In the genomic region with DNA sequence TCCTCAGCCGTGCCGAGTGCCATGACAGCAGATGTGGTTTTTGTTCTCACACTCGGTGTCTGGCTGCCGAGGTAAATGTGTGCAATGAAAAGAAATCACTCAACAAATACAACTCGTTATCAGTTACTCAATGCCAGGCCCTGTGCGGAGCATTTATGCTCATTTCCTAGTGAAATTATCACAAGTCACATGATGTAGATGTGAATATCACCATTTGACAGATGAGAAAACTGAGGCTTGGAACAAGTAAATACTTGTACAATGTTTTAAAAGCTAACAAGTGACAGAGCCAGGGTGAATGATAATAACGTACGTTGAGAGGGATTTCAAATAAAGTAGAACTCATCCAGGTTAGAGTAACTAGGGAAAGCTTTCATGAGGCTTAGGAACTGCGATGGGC, we compare ENCODE assay signal across 20 cellular contexts.
DNase-seq lines count a peak whose midpoint lies in the region; TF ChIP-seq lines count a peak whose summit lies in the region.
"Had no signal": no experiment of that assay in that cellular context is flagged by ENCODE, and none has a peak within 500 bp of the region (broad histone marks: within the 10 kb centered on the region; RNA-seq: fewer than 3 reads in every experiment).

No MANE protein-coding gene starts in this region.

- DNase-seq in Caco-2 (no peak), GM13977 (ENCODE audit: low spot score) (peak; percentile 3), nephron progenitor cell (no peak), mucosa of gallbladder (ENCODE audit: low spot score) (no peak), NCI-H526 (lab: John Stamatoyannopoulos, UW) (no peak), DMS 273 (lab: John Stamatoyannopoulos, UW; ENCODE audit: unreplicated experiment) (no peak)
- DNase-seq in activated T-helper 1 cell treated with anti-CD3 and anti-CD28 coated beads, Interleukin-12 subunit alpha, Interleukin-12 subunit beta, Interleukin-2, Interleukin-4 antibody, amounts not matched to agents 30 ng/mL and 10 ng/mL and 1 ng/mL, durations not matched to agents 14 hours and 24 hours and 36 hours (ENCODE audit: low spot score), result no peak
- DNase-seq: C1 segment of cervical spinal cord; CD8-positive, alpha-beta T cell; DMS79 treated with DMSO at 0.1 percent for 48 hours; GF-D8; Kasumi-1; NCI-H1092 treated with DMSO at 0.1 percent for 48 hours; NCI-H1436; NCI-H187; NCI-H2081 treated with DMSO at 0.1 percent for 48 hours; NCI-H2171 treated with DMSO at 0.1 percent for 48 hours; NCI-H345; NCI-H510A treated with DMSO at 0.1 percent for 48 hours; NCI-H748 treated with DMSO at 0.1 percent for 48 hours had no signal

- H3K4me1 ChIP-seq in Caco-2, result peaks cover 6% of the 10 kb centered on the region; the same call in 1 of the 2 replicates

- H3K4me3 ChIP-seq in Caco-2 (ENCODE audit: low read depth, low read length), result no peak overlapping the region

- no peaks in the 10 kb centered on the region for H3K27me3 ChIP-seq in Caco-2 (replicated peaks; ENCODE audit: control insufficient read depth, insufficient read depth, low read length)

- no peaks in the 10 kb centered on the region for H3K9me3 ChIP-seq in Caco-2

- no peak overlapping the region for H3K4me3 Mint-ChIP-seq in Caco-2 (ENCODE audit: unreplicated experiment)
- H3K4me3 Mint-ChIP-seq in activated T-helper 1 cell treated with anti-CD3 and anti-CD28 coated beads, Interleukin-12 subunit alpha, Interleukin-12 subunit beta, Interleukin-2, Interleukin-4 antibody, amounts not matched to agents 30 ng/mL and 10 ng/mL and 1 ng/mL, durations not matched to agents 14 hours and 24 hours and 36 hours, result no peak overlapping the region
- no peak overlapping the region for H3K4me3 Mint-ChIP-seq in nephron progenitor cell
- H3K4me3 Mint-ChIP-seq: CD8-positive, alpha-beta T cell had no signal

- H3K36me3 Mint-ChIP-seq in Caco-2 (ENCODE audit: insufficient read depth, unreplicated experiment) (peaks cover 11% of the 10 kb centered on the region), nephron progenitor cell (ENCODE audit: low read depth) (peaks cover 39% of the 10 kb centered on the region)
- peaks cover 4% of the 10 kb centered on the region for H3K36me3 Mint-ChIP-seq in activated T-helper 1 cell treated with anti-CD3 and anti-CD28 coated beads, Interleukin-12 subunit alpha, Interleukin-12 subunit beta, Interleukin-2, Interleukin-4 antibody, amounts not matched to agents 30 ng/mL and 10 ng/mL and 1 ng/mL, durations not matched to agents 14 hours and 24 hours and 36 hours (ENCODE audit: low read depth)

- H3K4me1 Mint-ChIP-seq in Caco-2 (ENCODE audit: low read depth, unreplicated experiment), result no peaks in the 10 kb centered on the region
- H3K4me1 Mint-ChIP-seq in activated T-helper 1 cell treated with anti-CD3 and anti-CD28 coated beads, Interleukin-12 subunit alpha, Interleukin-12 subunit beta, Interleukin-2, Interleukin-4 antibody, amounts not matched to agents 30 ng/mL and 10 ng/mL and 1 ng/mL, durations not matched to agents 14 hours and 24 hours and 36 hours (ENCODE audit: low read depth), result peaks cover 3% of the 10 kb centered on the region
- peaks cover 36% of the 10 kb centered on the region for H3K4me1 Mint-ChIP-seq in nephron progenitor cell

- CTCF ChIA-PET in Caco-2 (lab: Charles Lee), result interaction anchor here (0.6 kb wide), 1 partner anchor 1282 kb away, joined by 3 read pairs; no protein-coding TSS in a partner anchor

- H3K9me3 Mint-ChIP-seq in Caco-2 (ENCODE audit: unreplicated experiment), result no peaks in the 10 kb centered on the region
- H3K9me3 Mint-ChIP-seq in activated T-helper 1 cell treated with anti-CD3 and anti-CD28 coated beads, Interleukin-12 subunit alpha, Interleukin-12 subunit beta, Interleukin-2, Interleukin-4 antibody, amounts not matched to agents 30 ng/mL and 10 ng/mL and 1 ng/mL, durations not matched to agents 14 hours and 24 hours and 36 hours, result no peaks in the 10 kb centered on the region
- peaks cover 16% of the 10 kb centered on the region for H3K9me3 Mint-ChIP-seq in nephron progenitor cell
- H3K9me3 Mint-ChIP-seq: CD8-positive, alpha-beta T cell had no signal

- H3K36me3 ChIP-seq in Caco-2 (ENCODE audit: control insufficient read depth, insufficient read depth, low read length), result no peaks in the 10 kb centered on the region

- intact Hi-C loops in Caco-2 (cut with micrococcal nuclease; ENCODE audit: unreplicated experiment), result loop anchor here (10.0 kb wide), 1 partner anchor 102 kb away; no protein-coding TSS in a partner anchor
- intact Hi-C loops in activated T-helper 1 cell treated with anti-CD3 and anti-CD28 coated beads, Interleukin-12 subunit alpha, Interleukin-12 subunit beta, Interleukin-2, Interleukin-4 antibody, amounts not matched to agents 30 ng/mL and 10 ng/mL and 1 ng/mL, durations not matched to agents 14 hours and 24 hours and 36 hours (cut with micrococcal nuclease), result no loop called here

- H3K27ac Mint-ChIP-seq in Caco-2 (ENCODE audit: unreplicated experiment), result peak overlapping the region; percentile 38
- peak overlapping the region; percentile 19 for H3K27ac Mint-ChIP-seq in activated T-helper 1 cell treated with anti-CD3 and anti-CD28 coated beads, Interleukin-12 subunit alpha, Interleukin-12 subunit beta, Interleukin-2, Interleukin-4 antibody, amounts not matched to agents 30 ng/mL and 10 ng/mL and 1 ng/mL, durations not matched to agents 14 hours and 24 hours and 36 hours
- peak overlapping the region; percentile 92 for H3K27ac Mint-ChIP-seq in nephron progenitor cell
- H3K27ac Mint-ChIP-seq: CD8-positive, alpha-beta T cell had no signal

- H3K27me3 Mint-ChIP-seq in Caco-2 (ENCODE audit: insufficient read depth, unreplicated experiment) (no peaks in the 10 kb centered on the region), nephron progenitor cell (ENCODE audit: low read depth, poor library complexity) (peaks cover 5% of the 10 kb centered on the region)
- H3K27me3 Mint-ChIP-seq in activated T-helper 1 cell treated with anti-CD3 and anti-CD28 coated beads, Interleukin-12 subunit alpha, Interleukin-12 subunit beta, Interleukin-2, Interleukin-4 antibody, amounts not matched to agents 30 ng/mL and 10 ng/mL and 1 ng/mL, durations not matched to agents 14 hours and 24 hours and 36 hours (ENCODE audit: insufficient read depth), result no peaks in the 10 kb centered on the region

- BruUV-seq in Caco-2 (replicated peaks; lab: Mats Ljungman, UMichigan), result no TSS peak

- POLR2A ChIA-PET in Caco-2 (lab: Charles Lee), result no interaction called here

- in situ Hi-C loops in GM13977 (cut with MboI; ENCODE audit: low pct_unique_long_range_greater_than_20kb, low sequenced_read_pairs, unreplicated experiment), result no loop called here

- TF ChIP-seq CTCF in Caco-2 (IDR thresholded peaks at IDR 0.05; ENCODE audit: insufficient read depth in 1 of 2, low read depth in 1 of 2, low read length in 1 of 2, severe bottlenecking in 1 of 2, unreplicated experiment in 1 of 2) (no peak), GM13977 (IDR thresholded peaks at IDR 0.05; ENCODE audit: extremely low read depth, insufficient read depth, missing control alignments) (no peak), nephron progenitor cell (IDR thresholded peaks at IDR 0.05) (no peak)

Comparison
In these comparisons a context has a peak if more than half of its experiments do, and no peak if none do; other contexts are left out.
1. H3K27ac Mint-ChIP-seq: peak in every context shown above with its lines; median percentile 92 in nephron progenitor cell; 38 in Caco-2; 19 in activated T-helper 1 cell treated with anti-CD3 and anti-CD28 coated beads, Interleukin-12 subunit alpha, Interleukin-12 subunit beta, Interleukin-2, Interleukin-4 antibody, amounts not matched to agents 30 ng/mL and 10 ng/mL and 1 ng/mL, durations not matched to agents 14 hours and 24 hours and 36 hours.